10 cellular contexts compared by ENCODE assay signal in genomic region chr4:184439856-184440592, GRCh38. TPM values are rescaled to one million over a fixed set of nuclear protein-coding genes. Genes with fewer than 3 reads are reported as not detected.
DNase-seq lines count a peak whose midpoint lies in the region; ATAC-seq and TF ChIP-seq lines count a peak whose summit lies in the region.
"Had no signal": no experiment of that assay in that cellular context is flagged by ENCODE, and none has a peak within 500 bp of the region (broad histone marks: within the 10 kb centered on the region; RNA-seq: fewer than 3 reads in every experiment).

No MANE protein-coding gene starts in this region.

- H3K4me3 ChIP-seq in vagina, result peak overlapping the region; percentile 3 to 12

- no peak overlapping the region for H3K4me3 Mint-ChIP-seq in activated T-cell treated with anti-CD3 and anti-CD28 coated beads, Interleukin-2, amount 50 U/mL, for 24 hours
- H3K4me3 Mint-ChIP-seq in activated T-cell treated with anti-CD3 and anti-CD28 coated beads, Interleukin-2, amount 50 U/mL, for 72 hours, result no peak overlapping the region
- H3K4me3 Mint-ChIP-seq in natural killer cell treated with Interleukin-12 subunit alpha and Interleukin-12 subunit beta and Interleukin-15 and Interleukin-18, amount 100 ng/mL, for 72 hours, result no peak overlapping the region
- no peak overlapping the region for H3K4me3 Mint-ChIP-seq in Calu3 (ENCODE audit: low read depth, unreplicated experiment)

- no peaks in the 10 kb centered on the region for H3K27me3 ChIP-seq in vagina

- no peak for TF ChIP-seq POLR2A in vagina (IDR thresholded peaks at IDR 0.05)

- H3K4me1 Mint-ChIP-seq in activated T-cell treated with anti-CD3 and anti-CD28 coated beads, Interleukin-2, amount 50 U/mL, for 24 hours (ENCODE audit: low read depth), result peaks cover 82% of the 10 kb centered on the region
- H3K4me1 Mint-ChIP-seq in activated T-cell treated with anti-CD3 and anti-CD28 coated beads, Interleukin-2, amount 50 U/mL, for 72 hours (ENCODE audit: low read depth), result peaks cover 92% of the 10 kb centered on the region
- peaks cover 72 to 75% of the 10 kb centered on the region in 2 donors for H3K4me1 Mint-ChIP-seq in natural killer cell treated with Interleukin-12 subunit alpha and Interleukin-12 subunit beta and Interleukin-15 and Interleukin-18, amount 100 ng/mL, for 72 hours (ENCODE audit: low read depth in 2 of 2)
- no peaks in the 10 kb centered on the region for H3K4me1 Mint-ChIP-seq in Calu3 (ENCODE audit: low read depth, unreplicated experiment)

- H3K27ac ChIP-seq in vagina, result no peak overlapping the region

- no peaks in the 10 kb centered on the region for H3K36me3 ChIP-seq in vagina

- no peak for DNase-seq in activated T-cell treated with anti-CD3 and anti-CD28 coated beads, Interleukin-2, amount 50 U/mL, for 24 hours
- no peak for DNase-seq in activated T-cell treated with anti-CD3 and anti-CD28 coated beads, Interleukin-2, amount 50 U/mL, for 72 hours
- DNase-seq in fibroblast of peridontal ligament (ENCODE audit: extremely low read depth) (peak; percentile 74), vagina (ENCODE audit: extremely low spot score in 2 of 2) (no peak), Calu3 (no peak)
- no peak for DNase-seq in natural killer cell treated with Interleukin-12 subunit alpha and Interleukin-12 subunit beta and Interleukin-15 and Interleukin-18, amount 100 ng/mL, for 72 hours (ENCODE audit: low spot score)
- no peak for DNase-seq in activated naive CD4-positive, alpha-beta T cell treated with anti-CD3 and anti-CD28 coated beads, Interleukin-2, amount 50 U/mL, for 16 hours
- DNase-seq: activated CD4-positive, alpha-beta T cell treated with anti-CD3 and anti-CD28 coated beads, Interleukin-2, amount 50 U/mL, for 48 hours; NCI-H1092 treated with DMSO at 0.1 percent for 48 hours had no signal

- no peak for ATAC-seq in activated T-cell treated with anti-CD3 and anti-CD28 coated beads, Interleukin-2, amount 50 U/mL, for 72 hours (replicated peaks in 1 of 2)
- ATAC-seq in natural killer cell treated with Interleukin-12 subunit alpha and Interleukin-12 subunit beta and Interleukin-15 and Interleukin-18, amount 100 ng/mL, for 72 hours, result no peak
- no peak for ATAC-seq in HG03097 (IDR thresholded peaks at IDR 0.05; ENCODE audit: low FRiP score, unreplicated experiment)

- H3K36me3 Mint-ChIP-seq in activated T-cell treated with anti-CD3 and anti-CD28 coated beads, Interleukin-2, amount 50 U/mL, for 24 hours (ENCODE audit: low read depth), result peaks cover 10% of the 10 kb centered on the region
- peaks cover 0 to 5% of the 10 kb centered on the region in 2 donors for H3K36me3 Mint-ChIP-seq in activated T-cell treated with anti-CD3 and anti-CD28 coated beads, Interleukin-2, amount 50 U/mL, for 72 hours (ENCODE audit: insufficient read depth in 2 of 2)
- H3K36me3 Mint-ChIP-seq in natural killer cell treated with Interleukin-12 subunit alpha and Interleukin-12 subunit beta and Interleukin-15 and Interleukin-18, amount 100 ng/mL, for 72 hours, result no peaks in the 10 kb centered on the region
- no peaks in the 10 kb centered on the region for H3K36me3 Mint-ChIP-seq in Calu3 (ENCODE audit: insufficient read depth, unreplicated experiment)

- H3K27me3 Mint-ChIP-seq in activated T-cell treated with anti-CD3 and anti-CD28 coated beads, Interleukin-2, amount 50 U/mL, for 24 hours, result no peaks in the 10 kb centered on the region
- no peaks in the 10 kb centered on the region for H3K27me3 Mint-ChIP-seq in activated T-cell treated with anti-CD3 and anti-CD28 coated beads, Interleukin-2, amount 50 U/mL, for 72 hours (ENCODE audit: low read depth)
- no peaks in the 10 kb centered on the region for H3K27me3 Mint-ChIP-seq in natural killer cell treated with Interleukin-12 subunit alpha and Interleukin-12 subunit beta and Interleukin-15 and Interleukin-18, amount 100 ng/mL, for 72 hours
- H3K27me3 Mint-ChIP-seq in Calu3 (ENCODE audit: unreplicated experiment), result no peaks in the 10 kb centered on the region

- CTCF ChIA-PET in Calu3 (lab: Charles Lee), result no interaction called here

- intact Hi-C loops in vagina (cut with DNase I) (no loop called here), Calu3 (cut with micrococcal nuclease; ENCODE audit: unreplicated experiment) (no loop called here)

- peaks cover 61% of the 10 kb centered on the region for H3K4me1 ChIP-seq in vagina

- no TSS peak for BruUV-seq in Calu3 (replicated peaks; lab: Mats Ljungman, UMichigan)

- no peak for TF ChIP-seq CTCF in vagina (IDR thresholded peaks at IDR 0.05)
- no peak for TF ChIP-seq CTCF in Calu3 (IDR thresholded peaks at IDR 0.05; ENCODE audit: unreplicated experiment)

- H3K9me3 Mint-ChIP-seq in activated T-cell treated with anti-CD3 and anti-CD28 coated beads, Interleukin-2, amount 50 U/mL, for 24 hours, result no peaks in the 10 kb centered on the region
- no peaks in the 10 kb centered on the region for H3K9me3 Mint-ChIP-seq in activated T-cell treated with anti-CD3 and anti-CD28 coated beads, Interleukin-2, amount 50 U/mL, for 72 hours
- no peaks in the 10 kb centered on the region for H3K9me3 Mint-ChIP-seq in natural killer cell treated with Interleukin-12 subunit alpha and Interleukin-12 subunit beta and Interleukin-15 and Interleukin-18, amount 100 ng/mL, for 72 hours
- no peaks in the 10 kb centered on the region for H3K9me3 Mint-ChIP-seq in Calu3 (ENCODE audit: low read depth, unreplicated experiment)

- no peaks in the 10 kb centered on the region for H3K9me3 ChIP-seq in vagina

- H3K27ac Mint-ChIP-seq in activated T-cell treated with anti-CD3 and anti-CD28 coated beads, Interleukin-2, amount 50 U/mL, for 24 hours, result peak overlapping the region; percentile 38
- H3K27ac Mint-ChIP-seq in activated T-cell treated with anti-CD3 and anti-CD28 coated beads, Interleukin-2, amount 50 U/mL, for 72 hours, result no peak overlapping the region
- H3K27ac Mint-ChIP-seq in natural killer cell treated with Interleukin-12 subunit alpha and Interleukin-12 subunit beta and Interleukin-15 and Interleukin-18, amount 100 ng/mL, for 72 hours, result peak overlapping the region; percentile 9 to 38
- no peak overlapping the region for H3K27ac Mint-ChIP-seq in Calu3 (ENCODE audit: unreplicated experiment)

RNA-seq across cellular contexts. Expression of gene IRF2, which starts 34.3 kb away (rescaled TPM):
- 10 to 100 TPM; 70.3 TPM for total RNA-seq in activated T-cell treated with anti-CD3 and anti-CD28 coated beads, Interleukin-2, amount 50 U/mL, for 72 hours
- total RNA-seq in natural killer cell treated with Interleukin-12 subunit alpha and Interleukin-12 subunit beta and Interleukin-15 and Interleukin-18, amount 100 ng/mL, for 72 hours, result 10 to 100 TPM; 55.2 to 67.8 TPM
- total RNA-seq in vagina (18.7 TPM), Calu3 (2022) (27.3 and 28.2 TPM in 2 replicates)

Comparison
In these comparisons a context has a peak if more than half of its experiments do, and no peak if none do; other contexts are left out.
1. H3K27ac Mint-ChIP-seq: peak in activated T-cell treated with anti-CD3 and anti-CD28 coated beads, Interleukin-2, amount 50 U/mL, for 24 hours (single experiment) and natural killer cell treated with Interleukin-12 subunit alpha and Interleukin-12 subunit beta and Interleukin-15 and Interleukin-18, amount 100 ng/mL, for 72 hours (2 of 2); none in activated T-cell treated with anti-CD3 and anti-CD28 coated beads, Interleukin-2, amount 50 U/mL, for 72 hours (single experiment) and Calu3 (single experiment).